Comparison of ENCODE assay signal across 7 cellular contexts in the genomic region with DNA sequence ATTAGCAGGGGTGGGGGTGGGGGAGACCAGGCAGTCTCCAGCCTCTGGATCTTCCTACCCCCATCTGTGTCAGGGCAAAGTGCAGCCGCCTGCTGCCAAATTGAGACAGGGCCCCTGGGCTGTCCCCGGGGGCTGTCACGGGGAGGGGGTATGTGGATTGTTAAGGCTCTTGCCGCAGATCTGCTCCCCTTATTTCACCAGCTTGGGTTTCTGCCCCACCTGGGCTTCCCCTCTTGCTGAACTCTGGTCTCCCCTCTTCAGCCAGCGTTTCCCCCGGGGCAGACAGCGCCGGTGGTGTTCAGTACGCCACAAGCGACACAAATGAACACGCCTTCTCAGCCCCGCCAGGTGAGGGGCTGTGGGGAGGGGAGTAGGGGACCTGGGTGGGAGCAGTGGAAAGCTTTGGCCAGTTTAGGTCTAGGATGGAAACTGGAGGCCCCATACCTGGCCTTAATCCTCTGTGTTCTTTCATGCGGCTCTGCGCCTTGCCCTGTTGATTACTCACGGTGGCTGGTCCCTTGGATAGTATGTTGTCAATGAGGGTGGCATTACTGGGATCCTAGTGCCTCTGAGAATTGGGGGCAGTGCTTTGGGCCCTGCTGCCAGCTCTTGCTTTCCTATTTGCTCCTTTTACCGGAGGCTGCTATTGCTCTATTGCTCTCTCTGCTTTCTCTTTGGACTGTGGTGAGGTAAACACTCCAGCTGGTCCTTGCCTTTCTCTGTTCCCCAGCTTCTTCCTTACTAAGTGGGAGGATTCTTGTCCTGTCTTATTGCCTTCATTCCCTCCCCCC. TPM values are rescaled to one million over a fixed set of nuclear protein-coding genes. Genes with fewer than 3 reads are reported as not detected.
DNase-seq lines count a peak whose midpoint lies in the region; ATAC-seq and TF ChIP-seq lines count a peak whose summit lies in the region.

No MANE protein-coding gene starts in this region.

- no peaks in the 10 kb centered on the region for H3K9me3 ChIP-seq in HEK293 (ENCODE audit: control insufficient read depth, insufficient read depth, low read depth, low read length)
- H3K9me3 ChIP-seq in WERI-Rb-1 (ENCODE audit: severe bottlenecking) = no peaks in the 10 kb centered on the region
- no peaks in the 10 kb centered on the region for H3K9me3 ChIP-seq in skeletal muscle satellite cell (replicated peaks; ENCODE audit: low read length)

- CTCF ChIA-PET in HEK293 (lab: Yijun Ruan, JAX) = interaction anchor here (1.4 kb wide), 1 partner anchor 10 kb away, joined by 3 read pairs; no protein-coding TSS in a partner anchor

- H3K4me2 ChIP-seq in skeletal muscle satellite cell (ENCODE audit: low read length) = peak overlapping the region; percentile 85

- ATAC-seq in HG03469 (IDR thresholded peaks at IDR 0.05; ENCODE audit: unreplicated experiment) = no peak

- DNase-seq in WERI-Rb-1 (no peak), foreskin fibroblast (peak in 1 of 2 donors; percentile 37), NCI-H510A (lab: John Stamatoyannopoulos, UW) (no peak), T-helper 9 cell (no peak)

- H3K27ac ChIP-seq in HEK293 (ENCODE audit: extremely low read depth, low read depth, low read length) = peak overlapping the region; percentile 100
- peak overlapping the region; percentile 93 for H3K27ac ChIP-seq in WERI-Rb-1

- H3K36me3 ChIP-seq in HEK293 (ENCODE audit: control insufficient read depth in 2 of 2, insufficient read depth in 1 of 2, low read length in 2 of 2) (peaks cover 16 to 59% of the 10 kb centered on the region in 2 experiments), WERI-Rb-1 (peaks cover 54% of the 10 kb centered on the region), skeletal muscle satellite cell (ENCODE audit: insufficient read depth, low read length) (peaks cover 33% of the 10 kb centered on the region)

- H3K27me3 ChIP-seq in WERI-Rb-1 (ENCODE audit: insufficient read depth, low read depth, severe bottlenecking) = no peaks in the 10 kb centered on the region
- no peaks in the 10 kb centered on the region for H3K27me3 ChIP-seq in skeletal muscle satellite cell (ENCODE audit: control insufficient read depth, insufficient read depth, low read length)

- H3K4me3 ChIP-seq in HEK293 (ENCODE audit: low read depth, low read length) = peak overlapping the region; percentile 96
- peak overlapping the region; percentile 65 for H3K4me3 ChIP-seq in WERI-Rb-1 (ENCODE audit: low read depth, low read length)
- peak overlapping the region; percentile 70 to 98 for H3K4me3 ChIP-seq in foreskin fibroblast (ENCODE audit: low read depth in 1 of 2, low read length in 2 of 2)
- peak overlapping the region; percentile 83 for H3K4me3 ChIP-seq in skeletal muscle satellite cell (ENCODE audit: low read length)

- peaks cover 4% of the 10 kb centered on the region; the same call in 1 of the 2 replicates for H3K4me1 ChIP-seq in HEK293 (ENCODE audit: control insufficient read depth, insufficient read depth, low read length)
- peaks cover 40% of the 10 kb centered on the region for H3K4me1 ChIP-seq in skeletal muscle satellite cell (ENCODE audit: control insufficient read depth, insufficient read depth, low read length)

- POLR2A ChIA-PET in HEK293 (lab: Yijun Ruan, JAX) = interaction anchor here (0.9 to 1.3 kb wide), 4 partner anchors 8 to 19 kb away, joined by 3 to 5 read pairs (median 4); no protein-coding TSS in a partner anchor

- TF ChIP-seq CTCF in HEK293 (tag by site-specific recombination; IDR thresholded peaks at IDR 0.05) (no peak), WERI-Rb-1 (IDR thresholded peaks at IDR 0.05; ENCODE audit: low read depth, low read length) (no peak), foreskin fibroblast (IDR thresholded peaks at IDR 0.05; ENCODE audit: low read depth, low read length) (no peak)

- H3K9ac ChIP-seq in skeletal muscle satellite cell (ENCODE audit: low read depth, low read length) = peak overlapping the region; percentile 99

TF ChIP-seq in HEK293, 187 proteins besides CTCF, POLR2A, EP300 and RAD21 (continues in another document):
- TF ChIP-seq ZNF561 (tag by site-specific recombination; IDR thresholded peaks at IDR 0.05; ENCODE audit: borderline replicate concordance) (no peak), FEZF1 (tag by site-specific recombination; IDR thresholded peaks at IDR 0.05) (no peak), ZNF660 (tag by site-specific recombination; IDR thresholded peaks at IDR 0.05) (0 out of 2 replicates have a peak, but pooled peaks have one; percentile 11), SCRT2 (tag by site-specific recombination; IDR thresholded peaks at IDR 0.05) (no peak), KLF8 (tag by site-specific recombination; IDR thresholded peaks at IDR 0.05) (no peak), ZNF830 (tag by site-specific recombination; IDR thresholded peaks at IDR 0.05; ENCODE audit: low read depth) (no peak), GFI1B (tag by site-specific recombination; IDR thresholded peaks at IDR 0.05) (no peak), ZNF560 (tag by site-specific recombination; IDR thresholded peaks at IDR 0.05; ENCODE audit: borderline replicate concordance) (no peak), ZNF768 (tag by site-specific recombination; IDR thresholded peaks at IDR 0.05) (no peak), ZIC2 (tag by site-specific recombination; IDR thresholded peaks at IDR 0.05) (peak; percentile 41; the same call in 1 of the 2 replicates), ZEB2 (tag by site-specific recombination; IDR thresholded peaks at IDR 0.05) (no peak), ZNF544 (tag by site-specific recombination; IDR thresholded peaks at IDR 0.05) (no peak), ZNF354C (tag by site-specific recombination; IDR thresholded peaks at IDR 0.05; ENCODE audit: borderline replicate concordance, low read depth) (no peak), IKZF3 (tag by site-specific recombination; IDR thresholded peaks at IDR 0.05) (no peak), PRDM1 (tag by site-specific recombination; IDR thresholded peaks at IDR 0.05) (peak; percentile 85), ZNF777 (tag by site-specific recombination; IDR thresholded peaks at IDR 0.05; ENCODE audit: borderline replicate concordance) (no peak), HOXA7 (CRISPR knock-in tag; IDR thresholded peaks at IDR 0.05; ENCODE audit: borderline replicate concordance) (no peak), GLI4 (tag by site-specific recombination; IDR thresholded peaks at IDR 0.05) (no peak), MZF1 (tag by site-specific recombination; IDR thresholded peaks at IDR 0.05; ENCODE audit: borderline replicate concordance) (no peak)
- TF ChIP-seq, protein P1, sequence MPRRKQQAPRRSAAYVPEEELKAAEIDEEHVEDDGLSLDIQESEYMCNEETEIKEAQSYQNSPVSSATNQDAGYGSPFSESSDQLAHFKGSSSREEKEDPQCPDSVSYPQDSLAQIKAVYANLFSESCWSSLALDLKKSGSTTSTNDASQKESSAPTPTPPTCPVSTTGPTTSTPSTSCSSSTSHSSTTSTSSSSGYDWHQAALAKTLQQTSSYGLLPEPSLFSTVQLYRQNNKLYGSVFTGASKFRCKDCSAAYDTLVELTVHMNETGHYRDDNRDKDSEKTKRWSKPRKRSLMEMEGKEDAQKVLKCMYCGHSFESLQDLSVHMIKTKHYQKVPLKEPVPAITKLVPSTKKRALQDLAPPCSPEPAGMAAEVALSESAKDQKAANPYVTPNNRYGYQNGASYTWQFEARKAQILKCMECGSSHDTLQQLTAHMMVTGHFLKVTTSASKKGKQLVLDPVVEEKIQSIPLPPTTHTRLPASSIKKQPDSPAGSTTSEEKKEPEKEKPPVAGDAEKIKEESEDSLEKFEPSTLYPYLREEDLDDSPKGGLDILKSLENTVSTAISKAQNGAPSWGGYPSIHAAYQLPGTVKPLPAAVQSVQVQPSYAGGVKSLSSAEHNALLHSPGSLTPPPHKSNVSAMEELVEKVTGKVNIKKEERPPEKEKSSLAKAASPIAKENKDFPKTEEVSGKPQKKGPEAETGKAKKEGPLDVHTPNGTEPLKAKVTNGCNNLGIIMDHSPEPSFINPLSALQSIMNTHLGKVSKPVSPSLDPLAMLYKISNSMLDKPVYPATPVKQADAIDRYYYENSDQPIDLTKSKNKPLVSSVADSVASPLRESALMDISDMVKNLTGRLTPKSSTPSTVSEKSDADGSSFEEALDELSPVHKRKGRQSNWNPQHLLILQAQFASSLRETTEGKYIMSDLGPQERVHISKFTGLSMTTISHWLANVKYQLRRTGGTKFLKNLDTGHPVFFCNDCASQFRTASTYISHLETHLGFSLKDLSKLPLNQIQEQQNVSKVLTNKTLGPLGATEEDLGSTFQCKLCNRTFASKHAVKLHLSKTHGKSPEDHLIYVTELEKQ (tag by site-specific recombination; IDR thresholded peaks at IDR 0.05; ENCODE audit: borderline replicate concordance) = no peak
- TF ChIP-seq, protein P2, sequence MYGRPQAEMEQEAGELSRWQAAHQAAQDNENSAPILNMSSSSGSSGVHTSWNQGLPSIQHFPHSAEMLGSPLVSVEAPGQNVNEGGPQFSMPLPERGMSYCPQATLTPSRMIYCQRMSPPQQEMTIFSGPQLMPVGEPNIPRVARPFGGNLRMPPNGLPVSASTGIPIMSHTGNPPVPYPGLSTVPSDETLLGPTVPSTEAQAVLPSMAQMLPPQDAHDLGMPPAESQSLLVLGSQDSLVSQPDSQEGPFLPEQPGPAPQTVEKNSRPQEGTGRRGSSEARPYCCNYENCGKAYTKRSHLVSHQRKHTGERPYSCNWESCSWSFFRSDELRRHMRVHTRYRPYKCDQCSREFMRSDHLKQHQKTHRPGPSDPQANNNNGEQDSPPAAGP (tag by site-specific recombination; IDR thresholded peaks at IDR 0.05) = no peak

RNA-seq across cellular contexts. Expression of a gene that starts 1.7 kb away (rescaled TPM):
- total RNA-seq in skeletal muscle satellite cell (2012; rRNA removed) = 257 and 270 TPM in 2 replicates

RNA-seq across cellular contexts. Expression of a gene that starts 17.0 kb away (rescaled TPM):
- total RNA-seq in skeletal muscle satellite cell (2012; rRNA removed) = 494 and 672 TPM in 2 replicates

RNA-seq across cellular contexts. Expression of a gene that starts 21.3 kb away (rescaled TPM):
- 18.8 TPM in 2 replicates for total RNA-seq in skeletal muscle satellite cell (2012; rRNA removed)

RNA-seq across cellular contexts. Expression of a gene that starts 40.2 kb away (rescaled TPM):
- total RNA-seq in skeletal muscle satellite cell (2012; rRNA removed) = not detected in 2 replicates

RNA-seq across cellular contexts. Expression of a gene that starts 45.3 kb away (rescaled TPM):
- 4.4 and 5.3 TPM in 2 replicates for total RNA-seq in skeletal muscle satellite cell (2012; rRNA removed)
